ENCODE assay signal across 10 cellular contexts in genomic region chr4:56386091-56386490, GRCh38. TPM values are rescaled to one million over a fixed set of nuclear protein-coding genes. Genes with fewer than 3 reads are reported as not detected.
DNase-seq lines count a peak whose midpoint lies in the region; ATAC-seq, FAIRE-seq and TF ChIP-seq lines count a peak whose summit lies in the region.
"Had no signal": no experiment of that assay in that cellular context is flagged by ENCODE, and none has a peak within 500 bp of the region (broad histone marks: within the 10 kb centered on the region; RNA-seq: fewer than 3 reads in every experiment).

No MANE protein-coding gene starts in this region.

- peaks cover 52% of the 10 kb centered on the region for H3K79me2 ChIP-seq in K562 (ENCODE audit: control insufficient read depth, insufficient read depth, low read length)

- no peak for TF ChIP-seq RAD21 in K562 (CRISPR knock-in tag; conservative IDR thresholded peaks at IDR 0.05 in 1 of 2, IDR thresholded peaks at IDR 0.05 in 1 of 2)

- peak overlapping the region; percentile 69 for H3K4me2 ChIP-seq in K562 (ENCODE audit: insufficient read depth, low read length)

- TF ChIP-seq EP300 in K562 (IDR thresholded peaks at IDR 0.05; ENCODE audit: low read length) = no peak

- ATAC-seq in K562 (no peak), omental fat pad (ENCODE audit: low FRiP score) (no peak)

- TF ChIP-seq POLR2A in K562 (conservative IDR thresholded peaks at IDR 0.05) (no peak), GM12891 (IDR thresholded peaks at IDR 0.05; ENCODE audit: low read depth, low read length) (no peak)

- peaks cover 6% of the 10 kb centered on the region; the same call in 1 of the 3 replicates for H3K36me3 ChIP-seq in K562 (ENCODE audit: control insufficient read depth, insufficient read depth, low read length)
- peaks cover 12% of the 10 kb centered on the region for H3K36me3 ChIP-seq in mesodermal cell (ENCODE audit: control insufficient read depth, insufficient read depth, low read length)

- H3K9me1 ChIP-seq in K562 (ENCODE audit: control insufficient read depth, insufficient read depth, low read length) = no peaks in the 10 kb centered on the region

- DNase-seq in AG04449 (ENCODE audit: low read depth, low spot score) (no peak), HL-60 (ENCODE audit: low read depth in 1 of 2, low spot score in 1 of 2) (no peak), K562 (ENCODE audit: extremely low read depth in 1 of 4, low spot score in 3 of 4) (no peak), head of caudate nucleus (no peak), omental fat pad (ENCODE audit: low spot score) (no peak), HT-29 (ENCODE audit: low spot score) (no peak), GM12891 (ENCODE audit: insufficient read length, low spot score) (no peak)
- DNase-seq: activated effector memory CD4-positive, alpha-beta T cell treated with anti-CD3 and anti-CD28 coated beads, Interleukin-2, amount 50 U/mL, for 16 hours; NCI-H446 treated with DMSO at 0.1 percent for 48 hours had no signal

- POLR2A ChIA-PET in AG04449 (lab: Yijun Ruan, JAX) = no interaction called here
- POLR2A ChIA-PET in K562 (lab: Yijun Ruan, JAX) = interaction anchor here (1.6 to 1.8 kb wide), 2 partner anchors 31 to 50 kb away, joined by 5 to 13 read pairs; partner anchors contain the start of genes PAICS and PPAT

- H4K20me1 ChIP-seq in K562 (replicated peaks; ENCODE audit: control insufficient read depth, insufficient read depth, low read length) = no peaks in the 10 kb centered on the region

- FAIRE-seq in K562 (lab: Jason Lieb, UNC) = no peak
- FAIRE-seq in GM12891 (lab: Jason Lieb, UNC) = no peak

- peak overlapping the region in 1 of 2 experiments; percentile 66; a peak in 2 of 4 replicates for H3K9ac ChIP-seq in K562 (ENCODE audit: insufficient read depth in 1 of 2, low read depth in 2 of 2, low read length in 2 of 2)

- BruUV-seq in K562 (replicated peaks; lab: Mats Ljungman, UMichigan) = no TSS peak

- H3K4me1 ChIP-seq in K562 (replicated peaks in 1 of 2; ENCODE audit: control insufficient read depth in 2 of 2, insufficient read depth in 2 of 2, low read length in 2 of 2) (peaks cover 3 to 17% of the 10 kb centered on the region in 2 experiments; a peak in 2 of 5 replicates), mesodermal cell (ENCODE audit: control insufficient read depth, insufficient read depth, low read length, poor library complexity, severe bottlenecking) (peaks cover 9% of the 10 kb centered on the region)

- TF ChIP-seq CTCF in AG04449 (IDR thresholded peaks at IDR 0.05; ENCODE audit: insufficient read depth, low read length, missing control alignments) = no peak
- no peak for TF ChIP-seq CTCF in HL-60 (IDR thresholded peaks at IDR 0.05; ENCODE audit: insufficient read depth, low read length)
- TF ChIP-seq CTCF in K562 (IDR thresholded peaks at IDR 0.05 in 2 of 3, conservative IDR thresholded peaks at IDR 0.05 in 1 of 3; ENCODE audit: insufficient read depth in 2 of 3, low read depth in 1 of 3, low read length in 3 of 3) = no peak
- no peak for TF ChIP-seq CTCF in omental fat pad (IDR thresholded peaks at IDR 0.05)

- CTCF ChIA-PET in AG04449 (lab: Yijun Ruan, JAX) = interaction anchor here (1.3 kb wide), 1 partner anchor 39 kb away, joined by 5 read pairs; no protein-coding TSS in a partner anchor
- CTCF ChIA-PET in K562 (lab: Yijun Ruan, JAX; ENCODE audit: low intra/inter-chr PET ratio) = no interaction called here

- intact Hi-C loops in K562 (cut with micrococcal nuclease) = loop anchor here (5.0 to 10.0 kb wide), 3 partner anchors 81 to 441 kb away; partner anchors contain the start of genes CEP135 and SRP72
- intact Hi-C loops in head of caudate nucleus (cut with DNase I) = no loop called here

- H2AFZ ChIP-seq in K562 (ENCODE audit: low read depth, low read length) = peak overlapping the region; percentile 73

- H3K27ac ChIP-seq in HL-60 (replicated peaks) (peak overlapping the region; percentile 51), K562 (ENCODE audit: extremely low read depth, low read depth, low read length) (peak overlapping the region; percentile 56; the same call in 2 of the 3 replicates), mesodermal cell (ENCODE audit: low read depth, low read length, severe bottlenecking) (no peak overlapping the region)

- WGBS in K562 (ENCODE audit: insufficient coverage, low coverage, missing lambda C conversion rate) = 41% methylated on average over 4 of the region's 4 CpGs
- WGBS in mesodermal cell (ENCODE audit: insufficient coverage in 2 of 2), 2 experiments = 100% methylated on average over 2 of the region's 4 CpGs; no CpG with 5 or more reads in 1 of the 2 experiments

- no peaks in the 10 kb centered on the region for H3K27me3 ChIP-seq in HL-60 (ENCODE audit: insufficient read depth, poor library complexity, severe bottlenecking)
- H3K27me3 ChIP-seq in K562 (ENCODE audit: control insufficient read depth in 2 of 2, insufficient read depth in 2 of 2, low read length in 2 of 2) = no peaks in the 10 kb centered on the region

- H3K4me3 ChIP-seq in AG04449 (ENCODE audit: low read depth, low read length) (peak overlapping the region; percentile 23), HL-60 (replicated peaks; ENCODE audit: insufficient read depth, low read length) (peak overlapping the region; percentile 32), K562 (peak overlapping the region; percentile 61), mesodermal cell (ENCODE audit: extremely low read depth, insufficient read depth, low read length, poor library complexity, severe bottlenecking) (peak overlapping the region; percentile 79)

- in situ Hi-C loops in K562 (cut with MboI) = no loop called here

- no peaks in the 10 kb centered on the region for H3K9me3 ChIP-seq in K562 (replicated peaks; ENCODE audit: control insufficient read depth, insufficient read depth, low read depth, low read length)
- no peaks in the 10 kb centered on the region for H3K9me3 ChIP-seq in mesodermal cell (ENCODE audit: control insufficient read depth, low read length)

RNA-seq across cellular contexts. Expression of gene AASDH, which starts 1.2 kb away (rescaled TPM):
- total RNA-seq in K562 (2011; cell fraction: chromatin; rRNA removed; ENCODE audit: low replicate concordance) = 23.6 and 58.4 TPM in 2 replicates
- total RNA-seq in K562 (2011; cell fraction: nucleolus; rRNA removed) = 11.5 and 13.7 TPM in 2 replicates
- total RNA-seq in K562 (2011; cell fraction: nucleoplasm; rRNA removed) = 23.2 and 30.4 TPM in 2 replicates
- total RNA-seq in K562 (2014; rRNA removed) (7.7 and 11.1 TPM in 2 replicates), K562 (2014; rRNA removed; fragmentation: Illumina TruSeq; extraction: Trizol) (16.2 and 19.7 TPM in 2 replicates), K562 (2015; rRNA removed; fragmentation: Illumina TruSeq; extraction: Trizol) (12.6 and 13.7 TPM in 2 replicates), K562 (2021) (9.3 and 14.1 TPM in 2 replicates), omental fat pad (10 to 100 TPM in 1 of 4 donors, 1 to 10 TPM in 3; 6.7 to 12.5 (median 7.8) TPM)
- polyA plus RNA-seq in K562 (2011; rRNA removed) (20.3 and 25.0 TPM in 2 replicates), K562 (2014; fragmentation: Illumina TruSeq; extraction: Trizol) (11.2 and 11.4 TPM in 2 replicates), K562 (2014; fragmentation: Nextera tagmentation; extraction: Ambion mirVana) (10 to 100 TPM; 16.8 to 29.7 TPM), K562 (2014; rRNA removed) (8.6 and 8.8 TPM in 2 replicates)
- 4.5 and 11.3 TPM in 2 replicates for polyA plus RNA-seq in K562 (2011; cell fraction: cytosol; rRNA removed)
- 14.2 and 26.2 TPM in 2 replicates for polyA plus RNA-seq in K562 (2011; cell fraction: nucleus; rRNA removed)
- polyA plus RNA-seq in K562 (2012) = 6.4 and 6.5 TPM in 2 replicates
- 40.2 and 41.6 TPM in 2 replicates for polyA minus RNA-seq in K562 (2011; rRNA and poly(A)+ RNA removed)
- 6.3 and 9.5 TPM in 2 replicates for polyA minus RNA-seq in K562 (2011; cell fraction: cytosol; rRNA and poly(A)+ RNA removed)
- 17.1 and 32.8 TPM in 2 replicates for polyA minus RNA-seq in K562 (2011; cell fraction: nucleus; rRNA and poly(A)+ RNA removed)
- polyA plus RNA-seq in mesodermal cell (2013, experiment 1 of 2) = 9.4 TPM
- polyA plus RNA-seq in mesodermal cell (2013, experiment 2 of 2) = 11.7 TPM
- 1.8 and 4.6 TPM in 2 replicates for total RNA-seq in HT-29 (2014; rRNA removed; shearing (Covaris generic))
- polyA plus RNA-seq in GM12891 (2012; ENCODE audit: low read depth, missing spikeins) = 4.9 TPM

RNA-seq across cellular contexts. Expression of gene PPAT, which starts 49.3 kb away (rescaled TPM):
- total RNA-seq in K562 (2011; cell fraction: chromatin; rRNA removed; ENCODE audit: low replicate concordance) = 16.8 and 38.4 TPM in 2 replicates
- total RNA-seq in K562 (2011; cell fraction: nucleolus; rRNA removed) = 8.3 and 12.4 TPM in 2 replicates
- total RNA-seq in K562 (2011; cell fraction: nucleoplasm; rRNA removed) = 18.7 and 34.4 TPM in 2 replicates
- total RNA-seq in K562 (2014; rRNA removed) (45.7 and 50.3 TPM in 2 replicates), K562 (2014; rRNA removed; fragmentation: Illumina TruSeq; extraction: Trizol) (70.9 and 73.9 TPM in 2 replicates), K562 (2015; rRNA removed; fragmentation: Illumina TruSeq; extraction: Trizol) (52.1 and 55.4 TPM in 2 replicates), K562 (2021) (75.5 and 75.8 TPM in 2 replicates), omental fat pad (10 to 100 TPM in 1 of 4 donors, 1 to 10 TPM in 3; 2.8 to 22.1 (median 5.5) TPM)
- polyA plus RNA-seq in K562 (2011; rRNA removed) (59.3 and 64.8 TPM in 2 replicates), K562 (2014; fragmentation: Illumina TruSeq; extraction: Trizol) (53.3 and 57.2 TPM in 2 replicates), K562 (2014; fragmentation: Nextera tagmentation; extraction: Ambion mirVana) (10 to 100 TPM; 49.3 to 55.5 TPM), K562 (2014; rRNA removed) (36.2 and 41.7 TPM in 2 replicates)
- 11.1 and 20.7 TPM in 2 replicates for polyA plus RNA-seq in K562 (2011; cell fraction: cytosol; rRNA removed)
- 25.7 and 27.4 TPM in 2 replicates for polyA plus RNA-seq in K562 (2011; cell fraction: nucleus; rRNA removed)
- polyA plus RNA-seq in K562 (2012) = 24.5 and 35.5 TPM in 2 replicates
- polyA minus RNA-seq in K562 (2011; rRNA and poly(A)+ RNA removed) = 63.7 and 64.8 TPM in 2 replicates
- 35.0 and 42.0 TPM in 2 replicates for polyA minus RNA-seq in K562 (2011; cell fraction: cytosol; rRNA and poly(A)+ RNA removed)
- 14.9 and 27.1 TPM in 2 replicates for polyA minus RNA-seq in K562 (2011; cell fraction: nucleus; rRNA and poly(A)+ RNA removed)
- 28.8 TPM for polyA plus RNA-seq in mesodermal cell (2013, experiment 1 of 2)
- 30.3 TPM for polyA plus RNA-seq in mesodermal cell (2013, experiment 2 of 2)
- 20.2 and 32.4 TPM in 2 replicates for total RNA-seq in HT-29 (2014; rRNA removed; shearing (Covaris generic))
- polyA plus RNA-seq in GM12891 (2012; ENCODE audit: low read depth, missing spikeins) = 16.6 TPM

RNA-seq across cellular contexts. Expression of gene PAICS, which starts 50.0 kb away (rescaled TPM):
- 79.1 and 160 TPM in 2 replicates for total RNA-seq in K562 (2011; cell fraction: chromatin; rRNA removed; ENCODE audit: low replicate concordance)
- total RNA-seq in K562 (2011; cell fraction: nucleolus; rRNA removed) = 41.7 and 48.4 TPM in 2 replicates
- 91.3 and 181 TPM in 2 replicates for total RNA-seq in K562 (2011; cell fraction: nucleoplasm; rRNA removed)
- total RNA-seq in K562 (2014; rRNA removed) (127 and 147 TPM in 2 replicates), K562 (2014; rRNA removed; fragmentation: Illumina TruSeq; extraction: Trizol) (302 and 365 TPM in 2 replicates), K562 (2015; rRNA removed; fragmentation: Illumina TruSeq; extraction: Trizol) (247 and 260 TPM in 2 replicates), K562 (2021) (387 and 392 TPM in 2 replicates), omental fat pad (10 to 100 TPM; 23.2 to 59.1 (median 29.0) TPM)
- polyA plus RNA-seq in K562 (2011; rRNA removed) (467 and 587 TPM in 2 replicates), K562 (2014; fragmentation: Illumina TruSeq; extraction: Trizol) (399 and 469 TPM in 2 replicates), K562 (2014; fragmentation: Nextera tagmentation; extraction: Ambion mirVana) (100 to 1,000 TPM; 385 to 490 TPM), K562 (2014; rRNA removed) (353 and 354 TPM in 2 replicates)
- 218 and 393 TPM in 2 replicates for polyA plus RNA-seq in K562 (2011; cell fraction: cytosol; rRNA removed)
- polyA plus RNA-seq in K562 (2011; cell fraction: nucleus; rRNA removed) = 127 and 173 TPM in 2 replicates
- 209 and 259 TPM in 2 replicates for polyA plus RNA-seq in K562 (2012)
- polyA minus RNA-seq in K562 (2011; rRNA and poly(A)+ RNA removed) = 322 and 325 TPM in 2 replicates
- 97.4 and 119 TPM in 2 replicates for polyA minus RNA-seq in K562 (2011; cell fraction: cytosol; rRNA and poly(A)+ RNA removed)
- 63.0 and 105 TPM in 2 replicates for polyA minus RNA-seq in K562 (2011; cell fraction: nucleus; rRNA and poly(A)+ RNA removed)
- polyA plus RNA-seq in mesodermal cell (2013, experiment 1 of 2) = 183 TPM
- 198 TPM for polyA plus RNA-seq in mesodermal cell (2013, experiment 2 of 2)
- 68.2 and 71.0 TPM in 2 replicates for total RNA-seq in HT-29 (2014; rRNA removed; shearing (Covaris generic))
- 151 TPM for polyA plus RNA-seq in GM12891 (2012; ENCODE audit: low read depth, missing spikeins)

Comparison
In these comparisons a context has a peak if more than half of its experiments do, and no peak if none do; other contexts are left out.
1. H3K4me3 ChIP-seq: peak in every context shown above with its lines; median percentile 79 in mesodermal cell; 61 in K562; 32 in HL-60; 23 in AG04449.